Comparison of ENCODE assay signal across 8 cellular contexts in the genomic region with DNA sequence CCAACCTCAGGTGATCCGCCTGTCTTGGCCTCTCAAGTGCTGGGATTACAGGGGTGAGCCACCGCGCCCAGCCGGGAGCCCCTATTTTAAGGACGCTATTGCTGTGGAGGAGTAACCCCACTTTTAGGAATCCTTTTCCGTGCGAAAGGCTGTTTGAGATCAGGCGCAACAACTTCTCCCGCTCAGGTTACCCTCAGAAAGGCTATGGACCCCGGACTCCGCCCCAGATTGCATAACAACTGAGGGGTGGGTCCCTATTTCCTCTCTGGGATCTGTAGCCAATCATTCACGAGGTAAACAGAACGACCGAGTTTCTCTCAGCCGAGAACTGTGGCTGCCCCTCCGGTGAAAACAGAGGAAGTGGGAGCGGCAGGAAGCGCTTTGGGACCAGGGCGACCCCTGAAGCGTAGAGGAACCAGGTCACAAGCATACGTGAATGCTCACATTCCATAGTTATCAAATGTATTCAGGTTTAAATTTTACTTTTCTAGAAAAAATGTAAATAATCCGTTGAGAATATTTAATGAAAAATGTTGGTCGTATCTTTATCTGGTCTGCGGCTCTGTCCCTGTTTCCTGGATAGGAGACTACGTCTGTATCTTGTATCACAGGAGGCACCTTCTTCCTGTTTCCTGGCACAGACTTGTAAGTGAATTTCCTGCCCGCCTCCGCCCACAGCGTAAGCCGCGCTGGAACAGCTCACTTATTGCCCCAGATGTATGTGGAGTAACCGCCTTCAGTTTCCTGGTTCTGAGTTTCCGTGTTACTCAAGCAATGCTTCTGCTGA. TPM values are rescaled to one million over a fixed set of nuclear protein-coding genes. Genes with fewer than 3 reads are reported as not detected.
A peak's percentile ranks its signal among the peaks of the same experiment; 100 is the strongest.
DNase-seq lines count a peak whose midpoint lies in the region; ATAC-seq lines count a peak whose summit lies in the region.

No MANE protein-coding gene starts in this region.

- peak; percentile 10 for DNase-seq in NCI-H510A treated with DMSO at 0.1 percent for 48 hours (lab: John Stamatoyannopoulos, UW)
- no peak for DNase-seq in NCI-H510A (lab: John Stamatoyannopoulos, UW)
- peak; percentile 90 for DNase-seq in NCI-H69 (lab: John Stamatoyannopoulos, UW)
- DNase-seq in activated CD4-positive, alpha-beta memory T cell treated with anti-CD3 and anti-CD28 coated beads for 36 hours = peak; percentile 97
- peak; percentile 99 to 100 for DNase-seq in dermis microvascular lymphatic vessel endothelial cell (ENCODE audit: low read depth in 2 of 2)
- DNase-seq in left lobe of liver (ENCODE audit: low spot score) = peak; percentile 94
- DNase-seq in stimulated activated CD4-positive, alpha-beta T cell treated with anti-CD3 and anti-CD28 coated beads, Interleukin-1b, Interleukin-23, amount 100 ng/mL, for 48 hours = peak; percentile 95

- peak; percentile 61 for ATAC-seq in HG02973 (IDR thresholded peaks at IDR 0.05; ENCODE audit: unreplicated experiment)
- ATAC-seq in left lobe of liver = peak; percentile 97

- POLR2A ChIA-PET in activated CD4-positive, alpha-beta memory T cell treated with anti-CD3 and anti-CD28 coated beads for 36 hours (lab: Charles Lee) = interaction anchor here (0.7 to 2.0 kb wide), 6 partner anchors 13 to 892 kb away, joined by 3 to 21 read pairs (median 4); no protein-coding TSS in a partner anchor

- H3K9me3 Mint-ChIP-seq in activated CD4-positive, alpha-beta memory T cell treated with anti-CD3 and anti-CD28 coated beads for 36 hours = peaks cover 13% of the 10 kb centered on the region

- H3K4me3 Mint-ChIP-seq in activated CD4-positive, alpha-beta memory T cell treated with anti-CD3 and anti-CD28 coated beads for 36 hours = peak overlapping the region; percentile 78

- peaks cover 14% of the 10 kb centered on the region for H3K36me3 Mint-ChIP-seq in activated CD4-positive, alpha-beta memory T cell treated with anti-CD3 and anti-CD28 coated beads for 36 hours

- peaks cover 59% of the 10 kb centered on the region for H3K4me1 Mint-ChIP-seq in activated CD4-positive, alpha-beta memory T cell treated with anti-CD3 and anti-CD28 coated beads for 36 hours (ENCODE audit: low read depth)

- peak overlapping the region; percentile 98 for H3K27ac Mint-ChIP-seq in activated CD4-positive, alpha-beta memory T cell treated with anti-CD3 and anti-CD28 coated beads for 36 hours

- intact Hi-C loops in activated CD4-positive, alpha-beta memory T cell treated with anti-CD3 and anti-CD28 coated beads for 36 hours (cut with micrococcal nuclease) = loop anchor here (1.0 kb wide), 5 partner anchors 8 to 40 kb away; a partner anchor contains a TSS

- CTCF ChIA-PET in activated CD4-positive, alpha-beta memory T cell treated with anti-CD3 and anti-CD28 coated beads for 36 hours (lab: Charles Lee) = interaction anchor here (0.6 to 3.9 kb wide), 7 partner anchors 9 to 81 kb away, joined by 3 to 15 read pairs (median 4); no protein-coding TSS in a partner anchor

- H3K27me3 Mint-ChIP-seq in activated CD4-positive, alpha-beta memory T cell treated with anti-CD3 and anti-CD28 coated beads for 36 hours = no peaks in the 10 kb centered on the region

RNA-seq across cellular contexts. Expression of a gene that starts 26.9 kb away (rescaled TPM):
- total RNA-seq in activated CD4-positive, alpha-beta memory T cell treated with anti-CD3 and anti-CD28 coated beads for 36 hours = 100 to 1,000 TPM; 481 to 485 TPM
- 465 and 1,088 TPM in 2 replicates for total RNA-seq in dermis microvascular lymphatic vessel endothelial cell
- total RNA-seq in left lobe of liver = 141 TPM

RNA-seq across cellular contexts. Expression of a gene that starts 40.1 kb away (rescaled TPM):
- 10 to 100 TPM; 94.0 to 95.8 TPM for total RNA-seq in activated CD4-positive, alpha-beta memory T cell treated with anti-CD3 and anti-CD28 coated beads for 36 hours
- 43.1 and 53.1 TPM in 2 replicates for total RNA-seq in dermis microvascular lymphatic vessel endothelial cell
- 24.0 TPM for total RNA-seq in left lobe of liver

RNA-seq across cellular contexts. Expression of a gene that starts 40.9 kb away (rescaled TPM):
- total RNA-seq in activated CD4-positive, alpha-beta memory T cell treated with anti-CD3 and anti-CD28 coated beads for 36 hours = 10 to 100 TPM; 22.4 to 22.6 TPM
- total RNA-seq in dermis microvascular lymphatic vessel endothelial cell (2.2 and 2.5 TPM in 2 replicates), left lobe of liver (2.3 TPM)

RNA-seq across cellular contexts. Expression of a gene that starts 55.1 kb away (rescaled TPM):
- total RNA-seq in activated CD4-positive, alpha-beta memory T cell treated with anti-CD3 and anti-CD28 coated beads for 36 hours = 10 to 100 TPM; 87.0 to 87.1 TPM
- total RNA-seq in dermis microvascular lymphatic vessel endothelial cell (29.3 and 43.2 TPM in 2 replicates), left lobe of liver (24.4 TPM)
